14 cellular contexts compared by ENCODE assay signal in the genomic region with DNA sequence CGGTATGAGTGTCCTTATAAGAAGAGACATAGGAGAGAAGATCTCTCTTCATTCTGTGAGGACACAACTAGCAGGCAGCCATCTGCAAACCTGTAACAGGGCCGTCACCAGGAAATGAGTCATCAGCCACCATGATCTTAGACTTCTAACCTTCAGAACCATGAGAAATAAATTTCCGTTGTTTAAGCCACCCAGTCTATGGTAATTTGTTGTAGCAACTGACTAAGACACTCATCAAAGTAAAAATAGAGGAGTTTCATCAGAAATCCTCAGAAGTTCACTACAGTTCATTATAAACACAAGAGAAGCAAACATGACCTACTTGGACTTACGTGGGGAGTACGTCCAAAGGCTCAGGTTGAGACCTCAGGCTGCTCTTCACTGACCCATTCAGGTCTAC.
DNase-seq lines count a peak whose midpoint lies in the region; ATAC-seq, FAIRE-seq and TF ChIP-seq lines count a peak whose summit lies in the region.
"Had no signal": no experiment of that assay in that cellular context is flagged by ENCODE, and none has a peak within 500 bp of the region (broad histone marks: within the 10 kb centered on the region; RNA-seq: fewer than 3 reads in every experiment).

No MANE protein-coding gene starts in this region.

- no peak for TF ChIP-seq POLR2A in GM12892 (IDR thresholded peaks at IDR 0.05; ENCODE audit: low read depth, low read length)

- H3K4me1 ChIP-seq in ACC112 (ENCODE audit: control insufficient read depth, insufficient read depth, low read length, unreplicated experiment) (peaks cover 17% of the 10 kb centered on the region), SJCRH30 (no peaks in the 10 kb centered on the region), Karpas-422 (ENCODE audit: low read length) (no peaks in the 10 kb centered on the region)
- H3K4me1 ChIP-seq: left lung, vagina had no signal

- H2AFZ ChIP-seq in ACC112 (ENCODE audit: low read length, unreplicated experiment) (peak overlapping the region; percentile 51), Karpas-422 (ENCODE audit: low read length) (no peak overlapping the region)

- H3K9me2 ChIP-seq in Karpas-422 (replicated peaks; ENCODE audit: insufficient read depth, low read length): no peaks in the 10 kb centered on the region; the same call in 1 of the 2 replicates

- no peaks in the 10 kb centered on the region for H3K9me3 ChIP-seq in SJCRH30 (replicated peaks)
- peaks cover 3% of the 10 kb centered on the region; the same call in 1 of the 2 replicates for H3K9me3 ChIP-seq in Karpas-422 (ENCODE audit: low read length)
- H3K9me3 ChIP-seq: left lung, vagina had no signal

- TF ChIP-seq CTCF in fibroblast of the aortic adventitia (IDR thresholded peaks at IDR 0.05; ENCODE audit: insufficient read depth, low read length): no peak

- no peaks in the 10 kb centered on the region for H3K27me3 ChIP-seq in ACC112 (ENCODE audit: insufficient read depth, low read length)
- H3K27me3 ChIP-seq in SJCRH30: no peaks in the 10 kb centered on the region
- H3K27me3 ChIP-seq in Karpas-422 (ENCODE audit: low read length): no peaks in the 10 kb centered on the region
- H3K27me3 ChIP-seq: left lung, vagina had no signal

- DNase-seq in GM12892 (ENCODE audit: insufficient read length) (no peak), SJCRH30 (no peak), fibroblast of the aortic adventitia (ENCODE audit: low read depth) (peak; percentile 58), Karpas-422 (no peak), islet precursor cell (no peak), globus pallidus (ENCODE audit: low spot score) (no peak)
- DNase-seq: activated CD4-positive, alpha-beta T cell treated with anti-CD3 and anti-CD28 coated beads, Interleukin-2, amount 50 U/mL, for 48 hours; CD8-positive, alpha-beta memory T cell; Kasumi-1; NCI-H510A treated with DMSO at 0.1 percent for 48 hours had no signal

- H4K20me1 ChIP-seq in Karpas-422 (ENCODE audit: insufficient read depth, low read depth, low read length): no peaks in the 10 kb centered on the region

- H3K36me3 ChIP-seq in ACC112 (ENCODE audit: insufficient read depth, low read length) (no peaks in the 10 kb centered on the region), SJCRH30 (no peaks in the 10 kb centered on the region), Karpas-422 (ENCODE audit: insufficient read depth, low read length) (no peaks in the 10 kb centered on the region)
- H3K36me3 ChIP-seq: left lung, vagina had no signal

- no peak overlapping the region for H3K4me2 ChIP-seq in Karpas-422 (ENCODE audit: low read depth, low read length, poor library complexity, severe bottlenecking)

- H3K4me3 ChIP-seq in ACC112 (ENCODE audit: low read depth, low read length) (peak overlapping the region; percentile 0; the same call in 1 of the 2 replicates), SJCRH30 (no peak overlapping the region), fibroblast of the aortic adventitia (ENCODE audit: low read depth, low read length) (no peak overlapping the region), Karpas-422 (ENCODE audit: low read length) (no peak overlapping the region)
- H3K4me3 ChIP-seq: left lung, vagina had no signal

- no peak for ATAC-seq in GM21526 (IDR thresholded peaks at IDR 0.05; ENCODE audit: low FRiP score, unreplicated experiment)
- ATAC-seq: left lung had no signal

- H3K79me2 ChIP-seq in ACC112 (ENCODE audit: control insufficient read depth, insufficient read depth, low read length, unreplicated experiment) (no peaks in the 10 kb centered on the region), Karpas-422 (ENCODE audit: low read length) (no peaks in the 10 kb centered on the region)

- H3K9ac ChIP-seq in Karpas-422 (ENCODE audit: low read length): no peak overlapping the region

- peak; percentile 50 for FAIRE-seq in GM12892 (lab: Jason Lieb, UNC)

- peak overlapping the region; percentile 77 for H3K27ac ChIP-seq in ACC112 (ENCODE audit: low read depth, low read length)
- peak overlapping the region; percentile 27; the same call in 1 of the 2 replicates for H3K27ac ChIP-seq in SJCRH30
- no peak overlapping the region for H3K27ac ChIP-seq in Karpas-422 (ENCODE audit: low read length)
- H3K27ac ChIP-seq: left lung, vagina had no signal
